ENCODE assay signal across 8 cellular contexts in the genomic region with DNA sequence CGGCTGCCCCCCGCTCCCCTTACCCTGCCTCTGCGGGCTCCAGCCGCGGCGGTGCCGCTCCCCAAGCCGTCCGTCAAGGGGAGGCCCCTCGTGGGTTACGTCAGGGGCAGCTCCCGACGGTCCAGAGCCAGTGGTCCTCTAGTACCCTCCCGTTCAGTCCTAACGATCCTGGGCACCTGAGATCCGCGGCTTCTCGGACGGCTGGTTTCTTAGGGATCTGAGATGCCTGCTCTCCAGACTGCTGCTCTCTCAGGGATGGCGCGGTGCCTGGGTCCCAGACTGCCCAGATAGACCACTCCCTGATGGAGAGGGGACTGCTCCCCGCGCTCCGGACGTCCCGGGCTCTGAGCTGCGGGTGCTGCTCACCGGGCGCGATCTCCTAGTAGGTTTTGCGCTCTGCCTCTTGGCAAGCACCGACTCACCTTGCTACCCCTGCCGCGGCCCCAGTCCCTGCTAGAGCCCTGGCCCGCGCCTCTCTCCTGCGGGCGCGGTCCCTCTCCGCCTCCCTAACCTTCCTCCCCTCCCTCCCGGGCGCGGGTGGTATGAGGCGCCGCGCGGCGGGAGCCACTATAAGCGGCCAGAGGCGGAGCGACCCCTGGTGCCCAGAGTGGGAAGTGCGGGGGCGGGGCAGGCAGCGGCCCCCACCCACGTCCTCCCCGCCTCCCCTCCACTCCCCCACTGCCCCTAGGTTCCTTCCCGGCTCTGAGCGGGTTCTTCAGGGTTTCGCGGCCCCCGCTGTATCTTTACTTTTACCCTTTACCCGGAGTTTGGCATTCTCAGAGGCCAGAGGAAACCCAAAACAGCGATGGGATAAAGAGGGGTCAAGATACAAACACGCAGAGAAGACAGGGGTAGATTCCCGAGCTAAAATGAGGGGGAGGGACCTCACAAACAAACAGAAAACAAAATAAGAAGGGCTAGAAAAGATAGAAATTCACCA.
DNase-seq lines count a peak whose midpoint lies in the region; ATAC-seq and TF ChIP-seq lines count a peak whose summit lies in the region.

A gene (minus strand): TSS at position 544 of the 940 bp plus-strand sequence. CDS start 711 bp downstream, outside the sequence.

- no peak within 1 kb of the TSS for H3K27ac ChIP-seq in DOHH2 (ENCODE audit: low read depth, low read length)

- peaks cover 8% of the 10 kb centered on the region for H3F3A ChIP-seq in DOHH2 (ENCODE audit: control insufficient read depth, insufficient read depth)

- no peaks in the 10 kb centered on the region for H3K9me2 ChIP-seq in DOHH2 (replicated peaks; ENCODE audit: control insufficient read depth, low read length)

- peak; percentile 59 for ATAC-seq in HG02610 (IDR thresholded peaks at IDR 0.05; ENCODE audit: unreplicated experiment)

- no peaks in the 10 kb centered on the region for H3K36me3 ChIP-seq in DOHH2 (ENCODE audit: control insufficient read depth, low read length)

- H3K4me2 ChIP-seq in DOHH2 (ENCODE audit: low read length), result peak within 1 kb of the TSS; percentile 89

- TF ChIP-seq CTCF in DOHH2 (IDR thresholded peaks at IDR 0.05; ENCODE audit: low read depth, low read length, poor library complexity, severe bottlenecking), result peak; percentile 94

- DNase-seq in NCI-H2196 treated with DMSO at 0.1 percent for 48 hours (lab: John Stamatoyannopoulos, UW; ENCODE audit: unreplicated experiment) (peak; percentile 42), cerebellar cortex (ENCODE audit: low spot score) (peak; percentile 57), kidney tubule cell (ENCODE audit: low spot score) (peak; percentile 69), cerebellar nuclear complex (lab: John Stamatoyannopoulos, UW) (no peak)
- peak; percentile 82 for DNase-seq in activated CD4-positive, alpha-beta T cell treated with anti-CD3 and anti-CD28 coated beads for 1 hour
- DNase-seq in stimulated activated CD4-positive, alpha-beta T cell treated with anti-CD3 and anti-CD28 coated beads, Interleukin-1b, Interleukin-23, amount 100 ng/mL, for 4 hours (ENCODE audit: low read depth in 2 of 2), result peak; percentile 86 to 88

- no peaks in the 10 kb centered on the region for H3K9me3 ChIP-seq in DOHH2 (ENCODE audit: control insufficient read depth, insufficient read depth, low read length)

- H3K27me3 ChIP-seq in DOHH2 (ENCODE audit: control insufficient read depth, low read length), result peaks cover 51% of the 10 kb centered on the region

- peaks cover 11% of the 10 kb centered on the region for H3K4me1 ChIP-seq in DOHH2 (ENCODE audit: control insufficient read depth, low read length)

- H3K4me3 ChIP-seq in DOHH2 (ENCODE audit: low read length), result peak within 1 kb of the TSS; percentile 64

- no peaks in the 10 kb centered on the region for H3K79me2 ChIP-seq in DOHH2 (ENCODE audit: control insufficient read depth, low read length)

- H4K20me1 ChIP-seq in DOHH2 (ENCODE audit: control insufficient read depth, insufficient read depth, low read depth, low read length), result no peaks in the 10 kb centered on the region

Comparison
In these comparisons a context has a peak if more than half of its experiments do, and no peak if none do; other contexts are left out.
1. DNase-seq: peak in NCI-H2196 treated with DMSO at 0.1 percent for 48 hours (single experiment), activated CD4-positive, alpha-beta T cell treated with anti-CD3 and anti-CD28 coated beads for 1 hour (single experiment), cerebellar cortex (single experiment), kidney tubule cell (single experiment) and stimulated activated CD4-positive, alpha-beta T cell treated with anti-CD3 and anti-CD28 coated beads, Interleukin-1b, Interleukin-23, amount 100 ng/mL, for 4 hours (2 of 2); none in cerebellar nuclear complex (0 of 2).